Comparison of ENCODE assay signal across 29 cellular contexts in the genomic region with DNA sequence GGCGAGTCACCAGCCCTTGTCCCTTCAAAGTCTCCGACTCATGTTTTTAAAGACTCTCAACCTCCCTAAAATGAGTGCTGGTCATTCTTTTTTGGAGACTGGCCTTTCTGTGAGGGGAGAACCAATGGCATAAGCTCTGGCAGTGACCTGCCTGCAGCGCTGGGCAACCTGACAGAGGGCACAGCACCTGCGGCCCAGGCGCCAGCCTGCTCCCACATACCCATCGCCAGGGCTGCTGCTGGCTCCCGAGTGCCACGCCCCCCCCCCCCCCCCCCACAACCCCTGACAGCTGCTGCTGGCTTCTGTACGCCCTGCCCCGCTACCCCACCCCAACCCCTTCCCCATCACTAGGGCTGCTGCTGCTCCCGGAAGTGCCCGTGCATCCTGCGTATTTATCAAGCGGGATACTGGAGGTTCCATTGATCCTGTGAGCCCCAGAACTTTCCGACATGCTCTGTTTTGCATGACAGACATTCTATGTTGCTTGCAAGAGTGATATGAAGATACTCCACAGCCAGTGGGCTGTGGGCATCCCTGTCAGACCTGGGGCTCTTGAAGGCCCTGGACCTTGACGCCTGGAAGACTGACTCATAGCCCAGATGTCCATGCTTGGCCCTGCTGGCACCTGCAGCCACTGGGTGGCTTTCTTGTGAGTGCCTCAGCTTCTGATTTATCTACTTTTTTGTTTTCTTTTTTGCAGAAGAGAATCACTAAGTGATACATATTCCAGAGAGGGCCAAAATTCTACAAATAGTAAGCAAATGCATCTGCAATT.
"Had no signal": no experiment of that assay in that cellular context is flagged by ENCODE, and none has a peak within 500 bp of the region (broad histone marks: within the 10 kb centered on the region; RNA-seq: fewer than 3 reads in every experiment).

No MANE protein-coding gene starts in this region.

- H3K4me1 Mint-ChIP-seq: neural crest cell had no signal

- H3K36me3 ChIP-seq: neutrophil had no signal

- H3K9me3 ChIP-seq: gastrocnemius medialis, heart right ventricle, left ventricle myocardium inferior, lower lobe of right lung, mucosa of descending colon, neutrophil, right atrium auricular region, stomach, tibial artery, upper lobe of left lung, vagina had no signal

- H3K9ac ChIP-seq: parathyroid adenoma had no signal

- H3K27ac Mint-ChIP-seq: effector memory CD8-positive, alpha-beta T cell; naive B cell; natural killer cell treated with Interleukin-12 subunit alpha and Interleukin-12 subunit beta and Interleukin-15 and Interleukin-18, amount 100 ng/mL, for 72 hours; progenitor cell of endocrine pancreas; stimulated activated effector memory CD8-positive, alpha-beta T cell treated with anti-CD3 and anti-CD28 coated beads, Interleukin-12 subunit alpha, Interleukin-12 subunit beta, amount 100 ng/mL, for 72 hours had no signal

- H3K4me3 Mint-ChIP-seq: effector memory CD8-positive, alpha-beta T cell; naive B cell; natural killer cell treated with Interleukin-12 subunit alpha and Interleukin-12 subunit beta and Interleukin-15 and Interleukin-18, amount 100 ng/mL, for 72 hours; neural crest cell; stimulated activated effector memory CD8-positive, alpha-beta T cell treated with anti-CD3 and anti-CD28 coated beads, Interleukin-12 subunit alpha, Interleukin-12 subunit beta, amount 100 ng/mL, for 72 hours had no signal

- H3K9me3 Mint-ChIP-seq: neural crest cell; stimulated activated effector memory CD8-positive, alpha-beta T cell treated with anti-CD3 and anti-CD28 coated beads, Interleukin-12 subunit alpha, Interleukin-12 subunit beta, amount 100 ng/mL, for 72 hours had no signal

- H3K79me2 ChIP-seq: parathyroid adenoma had no signal

- DNase-seq: cerebellar nuclear complex; cortex of kidney; effector memory CD8-positive, alpha-beta T cell; foreskin fibroblast; gastrocnemius medialis; glutamatergic neuron; heart right ventricle; hippocampal formation; left ventricle myocardium inferior; lower lobe of right lung; mucosa of descending colon; naive B cell; stimulated activated CD4-positive, alpha-beta T cell treated with anti-CD3 and anti-CD28 coated beads, Interleukin-2, amount 100 ng/mL, for 24 hours; stimulated activated CD4-positive, alpha-beta T cell treated with anti-CD3 and anti-CD28 coated beads, Interleukin-4, amount 100 ng/mL, for 24 hours; stimulated activated naive CD4-positive, alpha-beta T cell treated with Interleukin-2 at 50 U/mL for 16 hours; stomach had no signal

- H2AFZ ChIP-seq: parathyroid adenoma had no signal

- H3K27me3 ChIP-seq: gastrocnemius medialis, heart right ventricle, neutrophil, right atrium auricular region, stomach, tibial artery, upper lobe of left lung, vagina had no signal

- H3K36me3 Mint-ChIP-seq: stimulated activated effector memory CD8-positive, alpha-beta T cell treated with anti-CD3 and anti-CD28 coated beads, Interleukin-12 subunit alpha, Interleukin-12 subunit beta, amount 100 ng/mL, for 72 hours had no signal

- H3K4me3 ChIP-seq: gastrocnemius medialis, heart right ventricle, left ventricle myocardium inferior, lower lobe of right lung, mucosa of descending colon, right atrium auricular region, stomach, tibial artery, upper lobe of left lung, vagina had no signal

- H3K4me1 ChIP-seq: gastrocnemius medialis, lower lobe of right lung, parathyroid adenoma, upper lobe of left lung, vagina had no signal

- H3K27me3 Mint-ChIP-seq: effector memory CD8-positive, alpha-beta T cell; progenitor cell of endocrine pancreas had no signal

- H3K27ac ChIP-seq: gastrocnemius medialis, heart right ventricle, left ventricle myocardium inferior, lower lobe of right lung, neutrophil, parathyroid adenoma, right atrium auricular region, stomach, tibial artery, upper lobe of left lung, vagina had no signal

- ATAC-seq: effector memory CD8-positive, alpha-beta T cell; esophagus mucosa; gastrocnemius medialis; left colon; lower lobe of right lung; mucosa of descending colon; natural killer cell treated with Interleukin-12 subunit alpha and Interleukin-12 subunit beta and Interleukin-15 and Interleukin-18, amount 100 ng/mL, for 72 hours; sciatic nerve; stimulated activated effector memory CD8-positive, alpha-beta T cell treated with anti-CD3 and anti-CD28 coated beads, Interleukin-12 subunit alpha, Interleukin-12 subunit beta, amount 100 ng/mL, for 72 hours had no signal
